In the genomic region with DNA sequence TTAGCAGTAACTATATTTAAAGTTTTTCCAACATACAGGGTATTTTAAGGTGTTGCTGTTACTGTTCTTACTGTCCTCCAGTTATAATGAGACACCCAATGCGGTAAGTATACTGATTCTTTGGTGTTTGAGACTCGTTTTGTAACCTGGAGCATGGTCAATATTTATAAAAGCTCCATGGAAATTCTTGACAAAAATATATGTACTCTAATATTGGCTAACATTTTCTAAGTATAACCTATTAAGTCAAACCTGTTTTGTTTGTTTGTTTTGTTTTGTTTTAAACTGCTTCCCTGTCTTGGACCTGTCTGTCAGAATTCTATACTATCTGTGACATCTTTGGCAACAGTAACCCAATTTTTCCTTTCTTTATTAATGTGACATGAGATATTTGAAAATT, we compare ENCODE assay signal across 35 cellular contexts.
"Had no signal": no experiment of that assay in that cellular context is flagged by ENCODE, and none has a peak within 500 bp of the region (broad histone marks: within the 10 kb centered on the region; RNA-seq: fewer than 3 reads in every experiment).

No MANE protein-coding gene starts in this region.

- H3K4me3 ChIP-seq: MG63 had no signal

- DNase-seq: Karpas-422, Kasumi-1, MG63, MM.1S, MV-4-11, NCI-H1048, NCI-H1092, NCI-H1092 treated with DMSO at 0.1 percent for 48 hours, NCI-H1105, NCI-H1105 treated with DMSO at 0.1 percent for 48 hours, NCI-H1417, NCI-H1417 treated with DMSO at 0.1 percent for 48 hours, NCI-H1436, NCI-H1436 treated with DMSO at 0.1 percent for 48 hours, NCI-H146, NCI-H1694, NCI-H1694 treated with DMSO at 0.1 percent for 48 hours, NCI-H187, NCI-H187 treated with DMSO at 0.1 percent for 48 hours, NCI-H1930, NCI-H2029, NCI-H2029 treated with DMSO at 0.1 percent for 48 hours, NCI-H2081, NCI-H2081 treated with DMSO at 0.1 percent for 48 hours, NCI-H2107, NCI-H2171, NCI-H2171 treated with DMSO at 0.1 percent for 48 hours, NCI-H2227 treated with DMSO at 0.1 percent for 48 hours, NCI-H226, NCI-H345, NCI-H446, NCI-H446 treated with DMSO at 0.1 percent for 48 hours, NCI-H510A, NCI-H510A treated with DMSO at 0.1 percent for 48 hours, NCI-H524 had no signal
